In genomic region chr10:79181227-79181626, GRCh38 we compare ENCODE assay signal across 16 cellular contexts.
DNase-seq lines count a peak whose midpoint lies in the region; ATAC-seq and TF ChIP-seq lines count a peak whose summit lies in the region.
"Had no signal": no experiment of that assay in that cellular context is flagged by ENCODE, and none has a peak within 500 bp of the region (broad histone marks: within the 10 kb centered on the region; RNA-seq: fewer than 3 reads in every experiment).

No MANE protein-coding gene starts in this region.

- no peaks in the 10 kb centered on the region for H3K27me3 ChIP-seq in AG04450 (ENCODE audit: control insufficient read depth, insufficient read depth, low read length)
- no peaks in the 10 kb centered on the region for H3K27me3 ChIP-seq in fibroblast of lung (ENCODE audit: control insufficient read depth, insufficient read depth, low read length)
- no peaks in the 10 kb centered on the region for H3K27me3 ChIP-seq in CD8-positive, alpha-beta T cell (ENCODE audit: insufficient read depth, low read length)

- no peak overlapping the region for H3K4me2 ChIP-seq in fibroblast of lung (ENCODE audit: extremely low read depth, insufficient read depth, low read length)

- no peak for TF ChIP-seq CTCF in AG04450 (IDR thresholded peaks at IDR 0.05; ENCODE audit: low read depth, low read length)
- no peak for TF ChIP-seq CTCF in fibroblast of lung (conservative IDR thresholded peaks at IDR 0.05 in 1 of 2, IDR thresholded peaks at IDR 0.05 in 1 of 2; ENCODE audit: low read depth in 1 of 2, low read length in 2 of 2)
- no peak for TF ChIP-seq CTCF in CD8-positive, alpha-beta T cell (IDR thresholded peaks at IDR 0.05)

- H3K27ac Mint-ChIP-seq in CD8-positive, alpha-beta T cell: no peak overlapping the region
- H3K27ac Mint-ChIP-seq: activated CD4-positive, alpha-beta T cell treated with anti-CD3 and anti-CD28 coated beads for 36 hours; activated naive CD8-positive, alpha-beta T cell treated with anti-CD3 and anti-CD28 coated beads, Interleukin-2, amount 10 ng/mL, durations not matched to agents 7 days and 5 days; memory B cell; nephron progenitor cell; T-helper 2 cell treated with Interferon-gamma antibody and Interleukin-4, amounts not matched to agents 5 μg/mL and 100 μg/mL, for 36 hours had no signal

- H3K27ac ChIP-seq in AG04450 (ENCODE audit: low read depth, low read length) (peak overlapping the region; percentile 21), fibroblast of lung (ENCODE audit: insufficient read depth, low read length) (peak overlapping the region; percentile 47), skin epidermis (peak overlapping the region in 12 of 21 experiments; percentile 21 to 68 (median 42))
- H3K27ac ChIP-seq in CD8-positive, alpha-beta T cell (ENCODE audit: low read depth, low read length): no peak overlapping the region

- POLR2A ChIA-PET in AG04450 (lab: Yijun Ruan, JAX): no interaction called here
- POLR2A ChIA-PET in CD8-positive, alpha-beta T cell (lab: Charles Lee): no interaction called here

- H3K4me1 Mint-ChIP-seq in CD8-positive, alpha-beta T cell (ENCODE audit: low read depth): no peaks in the 10 kb centered on the region
- H3K4me1 Mint-ChIP-seq: activated CD4-positive, alpha-beta T cell treated with anti-CD3 and anti-CD28 coated beads for 36 hours; activated naive CD8-positive, alpha-beta T cell treated with anti-CD3 and anti-CD28 coated beads, Interleukin-2, amount 10 ng/mL, durations not matched to agents 7 days and 5 days; memory B cell had no signal

- CTCF ChIA-PET in AG04450 (lab: Charles Lee): no interaction called here
- CTCF ChIA-PET in CD8-positive, alpha-beta T cell (lab: Charles Lee): interaction anchor here (5.8 kb wide), 1 partner anchor 15 kb away, joined by 32 read pairs; no protein-coding TSS in a partner anchor

- peaks cover 34% of the 10 kb centered on the region for H3K79me2 ChIP-seq in fibroblast of lung (ENCODE audit: control insufficient read depth, insufficient read depth, low read length)

- no peaks in the 10 kb centered on the region for H3K27me3 Mint-ChIP-seq in CD8-positive, alpha-beta T cell (ENCODE audit: low read depth)
- H3K27me3 Mint-ChIP-seq: activated CD4-positive, alpha-beta T cell treated with anti-CD3 and anti-CD28 coated beads for 36 hours; activated naive CD8-positive, alpha-beta T cell treated with anti-CD3 and anti-CD28 coated beads, Interleukin-2, amount 10 ng/mL, durations not matched to agents 7 days and 5 days had no signal

- no peak overlapping the region for H3K9ac ChIP-seq in fibroblast of lung (ENCODE audit: insufficient read depth, low read length)

- H3K36me3 ChIP-seq in fibroblast of lung (ENCODE audit: control insufficient read depth, insufficient read depth, low read length): peaks cover 16% of the 10 kb centered on the region
- H3K36me3 ChIP-seq in CD8-positive, alpha-beta T cell (ENCODE audit: insufficient read depth, low read length): no peaks in the 10 kb centered on the region

- no peak overlapping the region for H2AFZ ChIP-seq in fibroblast of lung (ENCODE audit: low read length)

- no peaks in the 10 kb centered on the region for H3K36me3 Mint-ChIP-seq in CD8-positive, alpha-beta T cell
- H3K36me3 Mint-ChIP-seq: activated naive CD8-positive, alpha-beta T cell treated with anti-CD3 and anti-CD28 coated beads, Interleukin-2, amount 10 ng/mL, durations not matched to agents 7 days and 5 days; memory B cell had no signal

- H3K4me3 ChIP-seq in AG04450 (ENCODE audit: low read depth, low read length) (no peak overlapping the region), fibroblast of lung (replicated peaks in 1 of 4; ENCODE audit: control extremely low read depth in 1 of 4, insufficient read depth in 1 of 4, low read depth in 3 of 4, low read length in 4 of 4) (no peak overlapping the region), skin epidermis (no peak overlapping the region)
- no peak overlapping the region for H3K4me3 ChIP-seq in CD8-positive, alpha-beta T cell (ENCODE audit: low read depth, low read length)

- peaks cover 87% of the 10 kb centered on the region for H3K4me1 ChIP-seq in fibroblast of lung (ENCODE audit: control insufficient read depth, extremely low read depth, insufficient read depth, low read length)
- no peaks in the 10 kb centered on the region for H3K4me1 ChIP-seq in CD8-positive, alpha-beta T cell (ENCODE audit: insufficient read depth, low read length)

- intact Hi-C loops in CD8-positive, alpha-beta T cell (cut with DNase I, micrococcal nuclease): no loop called here

- no peak overlapping the region for H3K4me3 Mint-ChIP-seq in CD8-positive, alpha-beta T cell
- H3K4me3 Mint-ChIP-seq: activated CD4-positive, alpha-beta T cell treated with anti-CD3 and anti-CD28 coated beads for 36 hours; activated naive CD8-positive, alpha-beta T cell treated with anti-CD3 and anti-CD28 coated beads, Interleukin-2, amount 10 ng/mL, durations not matched to agents 7 days and 5 days; memory B cell; nephron progenitor cell; T-helper 2 cell treated with Interferon-gamma antibody and Interleukin-4, amounts not matched to agents 5 μg/mL and 100 μg/mL, for 36 hours had no signal

- DNase-seq in AG04450 (ENCODE audit: low read depth, low spot score) (no peak), NCI-H69 (lab: John Stamatoyannopoulos, UW) (peak; percentile 53), fibroblast of lung (ENCODE audit: low read depth in 2 of 2) (no peak), HuH-7.5 (ENCODE audit: low spot score) (no peak)
- DNase-seq in CD8-positive, alpha-beta T cell: no peak
- DNase-seq in activated naive CD4-positive, alpha-beta T cell (lab: John Stamatoyannopoulos, UW): no peak
- DNase-seq in stimulated activated CD4-positive, alpha-beta T cell treated with anti-CD3 and anti-CD28 coated beads, Interleukin-12 subunit alpha, Interleukin-12 subunit beta, amount 100 ng/mL, for 4 hours: no peak
- DNase-seq: activated CD4-positive, alpha-beta T cell treated with anti-CD3 and anti-CD28 coated beads for 36 hours; activated naive CD8-positive, alpha-beta T cell treated with anti-CD3 and anti-CD28 coated beads, Interleukin-2, amount 10 ng/mL, durations not matched to agents 7 days and 5 days; HCEC 1CT; nephron progenitor cell; stimulated activated CD4-positive, alpha-beta T cell treated with anti-CD3 and anti-CD28 coated beads, Interleukin-2, amount 100 ng/mL, for 48 hours; stimulated activated CD8-positive, alpha-beta memory T cell treated with anti-CD3 and anti-CD28 coated beads, Interleukin-4, amount 100 ng/mL, for 48 hours had no signal

- H4K20me1 ChIP-seq in fibroblast of lung (ENCODE audit: control insufficient read depth, extremely low read depth, insufficient read depth, low read length): no peaks in the 10 kb centered on the region

- H3K9me3 ChIP-seq in AG04450 (ENCODE audit: control insufficient read depth, insufficient read depth, low read length) (no peaks in the 10 kb centered on the region; the same call in 1 of the 2 replicates), fibroblast of lung (ENCODE audit: control insufficient read depth, insufficient read depth, low read depth, low read length) (no peaks in the 10 kb centered on the region)
- no peaks in the 10 kb centered on the region for H3K9me3 ChIP-seq in CD8-positive, alpha-beta T cell (ENCODE audit: low read length)

- H3K9me3 Mint-ChIP-seq in CD8-positive, alpha-beta T cell: no peaks in the 10 kb centered on the region
- H3K9me3 Mint-ChIP-seq: activated naive CD8-positive, alpha-beta T cell treated with anti-CD3 and anti-CD28 coated beads, Interleukin-2, amount 10 ng/mL, durations not matched to agents 7 days and 5 days; memory B cell; nephron progenitor cell; T-helper 2 cell treated with Interferon-gamma antibody and Interleukin-4, amounts not matched to agents 5 μg/mL and 100 μg/mL, for 36 hours had no signal

- no peak for ATAC-seq in CD8-positive, alpha-beta T cell
- ATAC-seq: activated CD4-positive, alpha-beta T cell treated with anti-CD3 and anti-CD28 coated beads for 36 hours had no signal
